ENCODE assay signal across 8 cellular contexts in the genomic region with DNA sequence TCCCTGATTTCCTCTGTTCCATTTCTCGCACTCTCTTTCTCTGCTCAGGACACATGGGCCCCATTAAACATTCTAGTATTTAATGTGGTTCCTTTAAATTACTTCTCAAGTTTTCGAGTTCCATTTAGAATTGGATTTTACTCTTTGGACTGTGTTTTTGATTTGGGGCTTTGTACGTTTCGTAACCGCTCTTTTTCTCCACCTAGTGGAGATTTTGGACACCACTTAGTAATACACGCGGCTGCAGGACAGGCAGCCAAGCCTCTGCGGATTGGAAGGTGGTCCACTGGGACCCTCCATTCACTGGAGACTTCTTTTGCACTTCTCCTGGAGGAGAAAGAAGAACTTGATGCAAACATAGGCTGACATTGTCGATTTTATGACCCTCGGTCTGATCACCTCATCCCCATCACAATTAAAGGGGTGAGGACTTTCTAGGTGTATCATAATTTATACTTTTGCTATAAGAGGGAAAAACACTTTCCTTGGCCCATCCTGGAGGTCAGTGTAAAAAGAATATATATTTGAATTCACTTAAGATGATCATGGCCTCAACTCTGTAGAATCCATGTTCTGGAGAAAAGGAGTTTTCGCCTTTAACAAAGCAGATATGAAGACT.
DNase-seq lines count a peak whose midpoint lies in the region; ATAC-seq and TF ChIP-seq lines count a peak whose summit lies in the region.

No MANE protein-coding gene starts in this region.

- no peak for TF ChIP-seq POLR2A in uterus (IDR thresholded peaks at IDR 0.05)

- H3K36me3 ChIP-seq in ES-I3 (ENCODE audit: insufficient read depth, low read length) (no peaks in the 10 kb centered on the region), liver (ENCODE audit: control insufficient read depth in 4 of 4, insufficient read depth in 3 of 4, low read depth in 1 of 4, low read length in 3 of 4) (no peaks in the 10 kb centered on the region), uterus (no peaks in the 10 kb centered on the region), mucosa of descending colon (ENCODE audit: low read depth) (no peaks in the 10 kb centered on the region)

- TF ChIP-seq RAD21 in liver (IDR thresholded peaks at IDR 0.05): peak; percentile 67 to 73

- DNase-seq in A172 (ENCODE audit: low spot score) (peak; percentile 61), NCI-H345 (lab: John Stamatoyannopoulos, UW) (peak; percentile 10), coronary artery (ENCODE audit: low spot score) (no peak), uterus (no peak), mucosa of descending colon (no peak)

- TF ChIP-seq CTCF in coronary artery (IDR thresholded peaks at IDR 0.05) (no peak), liver (IDR thresholded peaks at IDR 0.05; ENCODE audit: low read depth, low read length, missing input control) (peak; percentile 49), uterus (IDR thresholded peaks at IDR 0.05) (peak; percentile 9 to 52 (median 32)), mucosa of descending colon (IDR thresholded peaks at IDR 0.05) (no peak)

- ATAC-seq in HG02973 (IDR thresholded peaks at IDR 0.05; ENCODE audit: unreplicated experiment) (no peak), mucosa of descending colon (no peak)

- peaks cover 0 to 23% (median under 1%) of the 10 kb centered on the region in 4 donors for H3K27me3 ChIP-seq in liver (ENCODE audit: control insufficient read depth in 4 of 4, insufficient read depth in 4 of 4, low read length in 3 of 4)
- H3K27me3 ChIP-seq in uterus: peaks cover 0 to 16% of the 10 kb centered on the region in 2 donors

- H3K9me3 ChIP-seq in ES-I3 (ENCODE audit: control insufficient read depth, insufficient read depth, low read length) (no peaks in the 10 kb centered on the region), liver (ENCODE audit: control insufficient read depth in 4 of 4, low read length in 3 of 4) (no peaks in the 10 kb centered on the region), uterus (no peaks in the 10 kb centered on the region), mucosa of descending colon (no peaks in the 10 kb centered on the region)

- H3K4me3 ChIP-seq in coronary artery (peak overlapping the region; percentile 57), liver (ENCODE audit: low read depth in 1 of 3, low read length in 3 of 3) (peak overlapping the region in 2 of 3 donors; percentile 36 to 48), uterus (no peak overlapping the region), mucosa of descending colon (no peak overlapping the region)

- H3K9ac ChIP-seq in ES-I3 (ENCODE audit: low read depth, low read length) (peak overlapping the region; percentile 53), liver (ENCODE audit: low read depth in 1 of 2, low read length in 2 of 2) (peak overlapping the region in 1 of 2 donors; percentile 36)

- intact Hi-C loops in uterus (cut with DNase I; ENCODE audit: low total_unique reads) (no loop called here), mucosa of descending colon (cut with DNase I, micrococcal nuclease) (no loop called here)

- peaks cover 7% of the 10 kb centered on the region; the same call in 1 of the 2 replicates for H3K4me1 ChIP-seq in ES-I3 (ENCODE audit: insufficient read depth, low read length)
- peaks cover 4 to 11% (median 8%) of the 10 kb centered on the region in 4 donors for H3K4me1 ChIP-seq in liver (ENCODE audit: control insufficient read depth in 4 of 4, insufficient read depth in 4 of 4, low read length in 3 of 4)
- H3K4me1 ChIP-seq in uterus: no peaks in the 10 kb centered on the region
- H3K4me1 ChIP-seq in mucosa of descending colon (ENCODE audit: low read depth): no peaks in the 10 kb centered on the region

- H3K27ac ChIP-seq in coronary artery: no peak overlapping the region
- no peak overlapping the region for H3K27ac ChIP-seq in liver (ENCODE audit: low read depth in 1 of 2, low read length in 2 of 2)
- H3K27ac ChIP-seq in uterus: no peak overlapping the region

- 10% methylated on average over 11 of the region's 11 CpGs for whole genome bisulfite sequencing in liver

TF ChIP-seq in liver, 16 proteins besides CTCF, POLR2A, EP300 and RAD21:
- TF ChIP-seq FOXA2 (IDR thresholded peaks at IDR 0.05): no peak
- TF ChIP-seq, protein P1, sequence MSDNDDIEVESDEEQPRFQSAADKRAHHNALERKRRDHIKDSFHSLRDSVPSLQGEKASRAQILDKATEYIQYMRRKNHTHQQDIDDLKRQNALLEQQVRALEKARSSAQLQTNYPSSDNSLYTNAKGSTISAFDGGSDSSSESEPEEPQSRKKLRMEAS (IDR thresholded peaks at IDR 0.05): no peak
- TF ChIP-seq HNF4A (conservative IDR thresholded peaks at IDR 0.05): peak; percentile 77 to 86
- no peak for TF ChIP-seq YY1 (IDR thresholded peaks at IDR 0.05)
- peak; percentile 6 for TF ChIP-seq HNF4G (IDR thresholded peaks at IDR 0.05)
- TF ChIP-seq GABPA (IDR thresholded peaks at IDR 0.05 in 1 of 2, conservative IDR thresholded peaks at IDR 0.05 in 1 of 2): no peak
- no peak for TF ChIP-seq JUND (IDR thresholded peaks at IDR 0.05)
- TF ChIP-seq, protein P2, sequence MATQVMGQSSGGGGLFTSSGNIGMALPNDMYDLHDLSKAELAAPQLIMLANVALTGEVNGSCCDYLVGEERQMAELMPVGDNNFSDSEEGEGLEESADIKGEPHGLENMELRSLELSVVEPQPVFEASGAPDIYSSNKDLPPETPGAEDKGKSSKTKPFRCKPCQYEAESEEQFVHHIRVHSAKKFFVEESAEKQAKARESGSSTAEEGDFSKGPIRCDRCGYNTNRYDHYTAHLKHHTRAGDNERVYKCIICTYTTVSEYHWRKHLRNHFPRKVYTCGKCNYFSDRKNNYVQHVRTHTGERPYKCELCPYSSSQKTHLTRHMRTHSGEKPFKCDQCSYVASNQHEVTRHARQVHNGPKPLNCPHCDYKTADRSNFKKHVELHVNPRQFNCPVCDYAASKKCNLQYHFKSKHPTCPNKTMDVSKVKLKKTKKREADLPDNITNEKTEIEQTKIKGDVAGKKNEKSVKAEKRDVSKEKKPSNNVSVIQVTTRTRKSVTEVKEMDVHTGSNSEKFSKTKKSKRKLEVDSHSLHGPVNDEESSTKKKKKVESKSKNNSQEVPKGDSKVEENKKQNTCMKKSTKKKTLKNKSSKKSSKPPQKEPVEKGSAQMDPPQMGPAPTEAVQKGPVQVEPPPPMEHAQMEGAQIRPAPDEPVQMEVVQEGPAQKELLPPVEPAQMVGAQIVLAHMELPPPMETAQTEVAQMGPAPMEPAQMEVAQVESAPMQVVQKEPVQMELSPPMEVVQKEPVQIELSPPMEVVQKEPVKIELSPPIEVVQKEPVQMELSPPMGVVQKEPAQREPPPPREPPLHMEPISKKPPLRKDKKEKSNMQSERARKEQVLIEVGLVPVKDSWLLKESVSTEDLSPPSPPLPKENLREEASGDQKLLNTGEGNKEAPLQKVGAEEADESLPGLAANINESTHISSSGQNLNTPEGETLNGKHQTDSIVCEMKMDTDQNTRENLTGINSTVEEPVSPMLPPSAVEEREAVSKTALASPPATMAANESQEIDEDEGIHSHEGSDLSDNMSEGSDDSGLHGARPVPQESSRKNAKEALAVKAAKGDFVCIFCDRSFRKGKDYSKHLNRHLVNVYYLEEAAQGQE (IDR thresholded peaks at IDR 0.05): no peak
- TF ChIP-seq, protein P3, sequence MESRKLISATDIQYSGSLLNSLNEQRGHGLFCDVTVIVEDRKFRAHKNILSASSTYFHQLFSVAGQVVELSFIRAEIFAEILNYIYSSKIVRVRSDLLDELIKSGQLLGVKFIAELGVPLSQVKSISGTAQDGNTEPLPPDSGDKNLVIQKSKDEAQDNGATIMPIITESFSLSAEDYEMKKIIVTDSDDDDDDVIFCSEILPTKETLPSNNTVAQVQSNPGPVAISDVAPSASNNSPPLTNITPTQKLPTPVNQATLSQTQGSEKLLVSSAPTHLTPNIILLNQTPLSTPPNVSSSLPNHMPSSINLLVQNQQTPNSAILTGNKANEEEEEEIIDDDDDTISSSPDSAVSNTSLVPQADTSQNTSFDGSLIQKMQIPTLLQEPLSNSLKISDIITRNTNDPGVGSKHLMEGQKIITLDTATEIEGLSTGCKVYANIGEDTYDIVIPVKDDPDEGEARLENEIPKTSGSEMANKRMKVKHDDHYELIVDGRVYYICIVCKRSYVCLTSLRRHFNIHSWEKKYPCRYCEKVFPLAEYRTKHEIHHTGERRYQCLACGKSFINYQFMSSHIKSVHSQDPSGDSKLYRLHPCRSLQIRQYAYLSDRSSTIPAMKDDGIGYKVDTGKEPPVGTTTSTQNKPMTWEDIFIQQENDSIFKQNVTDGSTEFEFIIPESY (IDR thresholded peaks at IDR 0.05): no peak
- TF ChIP-seq SP1 (IDR thresholded peaks at IDR 0.05): peak; percentile 18
- no peak for TF ChIP-seq EGR1 (IDR thresholded peaks at IDR 0.05; ENCODE audit: low read depth in 2 of 2)

Comparison
In these comparisons a context has a peak if more than half of its experiments do, and no peak if none do; other contexts are left out.
1. DNase-seq: peak in A172 (single experiment) and NCI-H345 (single experiment); none in coronary artery (single experiment), uterus (0 of 2) and mucosa of descending colon (0 of 3).
2. H3K4me3 ChIP-seq: peak in coronary artery (single experiment) and liver (2 of 3); none in uterus (0 of 2) and mucosa of descending colon (single experiment).
3. CTCF ChIP-seq: peak in liver (single experiment) and uterus (4 of 4); none in coronary artery (single experiment) and mucosa of descending colon (single experiment).